9 cellular contexts compared by ENCODE assay signal in genomic region chr17:64261422-64262124, GRCh38. TPM values are rescaled to one million over a fixed set of nuclear protein-coding genes. Genes with fewer than 3 reads are reported as not detected.
DNase-seq lines count a peak whose midpoint lies in the region; ATAC-seq and TF ChIP-seq lines count a peak whose summit lies in the region.
"Had no signal": no experiment of that assay in that cellular context is flagged by ENCODE, and none has a peak within 500 bp of the region (broad histone marks: within the 10 kb centered on the region; RNA-seq: fewer than 3 reads in every experiment).

No MANE protein-coding gene starts in this region.

- H3K9me3 ChIP-seq in OCI-LY1 (ENCODE audit: low read length) (no peaks in the 10 kb centered on the region), ectodermal cell (ENCODE audit: control insufficient read depth, low read length) (no peaks in the 10 kb centered on the region)

- no peaks in the 10 kb centered on the region for H3K79me2 ChIP-seq in OCI-LY1 (ENCODE audit: insufficient read depth, low read length)

- H3K27me3 Mint-ChIP-seq in CD14-positive monocyte (ENCODE audit: low read depth in 3 of 3) (peaks cover 0 to 2% (median 0%) of the 10 kb centered on the region in 3 donors), neural crest cell (ENCODE audit: low read depth) (peaks cover 16% of the 10 kb centered on the region)

- 0 out of 2 replicates have a peak, but pooled peaks cover 1% of the 10 kb centered on the region for H4K20me1 ChIP-seq in OCI-LY1 (ENCODE audit: insufficient read depth, low read length)

- H2AFZ ChIP-seq in OCI-LY1 (ENCODE audit: low read length): no peak overlapping the region

- H3K4me3 Mint-ChIP-seq in CD14-positive monocyte (peak overlapping the region; percentile 97), neural crest cell (peak overlapping the region; percentile 95)

- H3K27ac Mint-ChIP-seq in CD14-positive monocyte (peak overlapping the region; percentile 76 to 94 (median 88)), neural crest cell (ENCODE audit: unreplicated experiment) (no peak overlapping the region)

- WGBS in ectodermal cell, 2 experiments: 72 to 75% methylated on average over 5 of the region's 5 CpGs

- no peaks in the 10 kb centered on the region for H3K9me2 ChIP-seq in OCI-LY1 (ENCODE audit: low read depth, low read length)

- H3K27me3 ChIP-seq in OCI-LY1 (ENCODE audit: insufficient read depth, low read length) (no peaks in the 10 kb centered on the region), ectodermal cell (ENCODE audit: control insufficient read depth, insufficient read depth, low read length, poor library complexity, severe bottlenecking) (peaks cover 36% of the 10 kb centered on the region)

- peaks cover 0 to 4% of the 10 kb centered on the region in 2 donors for H3K36me3 Mint-ChIP-seq in CD14-positive monocyte
- no peaks in the 10 kb centered on the region for H3K36me3 Mint-ChIP-seq in neural crest cell (ENCODE audit: low read depth)

- no peak for TF ChIP-seq CTCF in CD14-positive monocyte (IDR thresholded peaks at IDR 0.05)
- no peak for TF ChIP-seq CTCF in OCI-LY1 (IDR thresholded peaks at IDR 0.05; ENCODE audit: low read length)
- TF ChIP-seq CTCF in neural crest cell (conservative IDR thresholded peaks at IDR 0.05): no peak

- DNase-seq in CD14-positive monocyte (ENCODE audit: low spot score) (no peak), neural crest cell (ENCODE audit: low read depth, low spot score) (no peak), ureter (ENCODE audit: low spot score) (no peak)
- DNase-seq in stimulated activated naive CD4-positive, alpha-beta T cell treated with Interleukin-2 at 50 U/mL for 16 hours (lab: John Stamatoyannopoulos, UW): no peak
- DNase-seq: NCI-H510A treated with DMSO at 0.1 percent for 48 hours had no signal

- H3K36me3 ChIP-seq in OCI-LY1 (ENCODE audit: insufficient read depth, low read length): no peaks in the 10 kb centered on the region
- H3K36me3 ChIP-seq in ectodermal cell (ENCODE audit: control insufficient read depth, insufficient read depth, low read length): no peaks in the 10 kb centered on the region

- ATAC-seq in HG02884 (IDR thresholded peaks at IDR 0.05; ENCODE audit: unreplicated experiment) (no peak), HG03280 (IDR thresholded peaks at IDR 0.05; ENCODE audit: unreplicated experiment) (no peak)

- intact Hi-C loops in CD14-positive monocyte (cut with micrococcal nuclease): loop anchor here in 1 of 2 donors (5.0 kb wide), 2 partner anchors 84 to 114 kb away; no protein-coding TSS in a partner anchor

- no peak overlapping the region; the same call in 1 of the 2 replicates for H3K9ac ChIP-seq in OCI-LY1 (ENCODE audit: low read length)

- H3K4me1 ChIP-seq in OCI-LY1 (ENCODE audit: insufficient read depth, low read length, severe bottlenecking): peaks cover 16% of the 10 kb centered on the region
- peaks cover 9% of the 10 kb centered on the region for H3K4me1 ChIP-seq in ectodermal cell (ENCODE audit: control insufficient read depth, insufficient read depth, low read length)

- H3K4me1 Mint-ChIP-seq in CD14-positive monocyte (peaks cover 40% of the 10 kb centered on the region), neural crest cell (peaks cover 45% of the 10 kb centered on the region)

- no peak overlapping the region for H3K27ac ChIP-seq in OCI-LY1 (ENCODE audit: low read depth, low read length, poor library complexity, severe bottlenecking)
- no peak overlapping the region for H3K27ac ChIP-seq in ectodermal cell (ENCODE audit: insufficient read depth, low read depth, low read length, poor library complexity, severe bottlenecking)

- H3K4me3 ChIP-seq in OCI-LY1 (ENCODE audit: low read depth, low read length, poor library complexity, severe bottlenecking): peak overlapping the region; percentile 93
- peak overlapping the region; percentile 90 for H3K4me3 ChIP-seq in ectodermal cell (ENCODE audit: insufficient read depth, low read depth, low read length)

- H3K9me3 Mint-ChIP-seq in CD14-positive monocyte (no peaks in the 10 kb centered on the region), neural crest cell (no peaks in the 10 kb centered on the region)

- no peaks in the 10 kb centered on the region for H3F3A ChIP-seq in OCI-LY1 (ENCODE audit: insufficient read depth, low read length)

- H3K4me2 ChIP-seq in OCI-LY1 (ENCODE audit: low read length): peak overlapping the region; percentile 85

RNA-seq across cellular contexts. Expression of gene TEX2, which starts 1.5 kb away (rescaled TPM):
- polyA plus RNA-seq in CD14-positive monocyte: 1 to 10 TPM; 6.5 to 8.7 TPM
- 13.8 TPM for polyA plus RNA-seq in ectodermal cell (2013, experiment 1 of 4)
- 13.5 TPM for polyA plus RNA-seq in ectodermal cell (2013, experiment 2 of 4)
- 10.2 TPM for polyA plus RNA-seq in ectodermal cell (2013, experiment 3 of 4)
- polyA plus RNA-seq in ectodermal cell (2013, experiment 4 of 4): 11.4 TPM
- total RNA-seq in neural crest cell (19.2 TPM in 2 replicates), ureter (31.6 TPM)
